Comparison of ENCODE assay signal across 11 cellular contexts in genomic region chr18:845152-845819, GRCh38. TPM values are rescaled to one million over a fixed set of nuclear protein-coding genes. Genes with fewer than 3 reads are reported as not detected.
DNase-seq lines count a peak whose midpoint lies in the region; ATAC-seq and TF ChIP-seq lines count a peak whose summit lies in the region.
"Had no signal": no experiment of that assay in that cellular context is flagged by ENCODE, and none has a peak within 500 bp of the region (broad histone marks: within the 10 kb centered on the region; RNA-seq: fewer than 3 reads in every experiment).

No MANE protein-coding gene starts in this region.

- no peak overlapping the region for H3K27ac Mint-ChIP-seq in osteocyte (ENCODE audit: unreplicated experiment)

- no peaks in the 10 kb centered on the region for H3K27me3 ChIP-seq in Panc1 (ENCODE audit: control insufficient read depth, insufficient read depth, low read length)
- H3K27me3 ChIP-seq: suprapubic skin had no signal

- H3K4me3 ChIP-seq in Panc1 (ENCODE audit: low read depth in 2 of 2, low read length in 2 of 2) (no peak overlapping the region), fibroblast of mammary gland (ENCODE audit: control insufficient read depth, low read depth, low read length) (no peak overlapping the region), OCI-LY7 (ENCODE audit: low read depth, low read length, poor library complexity, severe bottlenecking) (no peak overlapping the region)
- H3K4me3 ChIP-seq: suprapubic skin had no signal

- H3K27ac ChIP-seq in Panc1 (ENCODE audit: low read length) (no peak overlapping the region), OCI-LY7 (ENCODE audit: low read depth, low read length, poor library complexity, severe bottlenecking) (no peak overlapping the region)
- H3K27ac ChIP-seq: suprapubic skin had no signal

- no peaks in the 10 kb centered on the region for H3K79me2 ChIP-seq in OCI-LY7 (ENCODE audit: insufficient read depth, low read depth, low read length)

- H4K20me1 ChIP-seq in OCI-LY7 (ENCODE audit: insufficient read depth, low read length): no peaks in the 10 kb centered on the region

- peak; percentile 73 for DNase-seq in ELR (ENCODE audit: low read depth)
- DNase-seq in Panc1 (ENCODE audit: low read depth, low spot score): no peak
- DNase-seq in fibroblast of mammary gland (ENCODE audit: low read depth): peak; percentile 91
- DNase-seq in osteocyte (ENCODE audit: extremely low spot score, unreplicated experiment): peak; percentile 1
- DNase-seq in activated naive CD4-positive, alpha-beta T cell treated with Interleukin-2 at 50 U/mL for 16 hours: no peak
- DNase-seq in OCI-LY7 (ENCODE audit: low spot score): no peak
- no peak for DNase-seq in retina
- DNase-seq: stimulated activated CD4-positive, alpha-beta T cell treated with anti-CD3 and anti-CD28 coated beads, Interleukin-12 subunit alpha, Interleukin-12 subunit beta, amount 100 ng/mL, for 4 hours had no signal

- CTCF ChIA-PET in Panc1 (lab: Charles Lee) (no interaction called here), OCI-LY7 (lab: Charles Lee; ENCODE audit: unreplicated experiment) (no interaction called here)

- H3K27me3 Mint-ChIP-seq in osteocyte (ENCODE audit: unreplicated experiment): peaks cover 7% of the 10 kb centered on the region

- in situ Hi-C loops in Panc1 (cut with HindIII; ENCODE audit: low pct_unique_long_range_greater_than_20kb, low sequenced_read_pairs): no loop called here

- BruUV-seq in Panc1 (replicated peaks; lab: Mats Ljungman, UMichigan) (no TSS peak), OCI-LY7 (replicated peaks; lab: Mats Ljungman, UMichigan) (no TSS peak)

- intact Hi-C loops in Panc1 (cut with micrococcal nuclease; ENCODE audit: unreplicated experiment): loop anchor here (5.0 kb wide), 1 partner anchor 1702 kb away; no protein-coding TSS in a partner anchor
- intact Hi-C loops in OCI-LY7 (cut with micrococcal nuclease; ENCODE audit: unreplicated experiment): no loop called here

- H3K9me3 ChIP-seq in Panc1 (ENCODE audit: control insufficient read depth, insufficient read depth, low read depth, low read length) (no peaks in the 10 kb centered on the region), OCI-LY7 (ENCODE audit: low read length) (no peaks in the 10 kb centered on the region)
- H3K9me3 ChIP-seq: suprapubic skin had no signal

- H3K4me1 Mint-ChIP-seq in osteocyte (ENCODE audit: unreplicated experiment): peaks cover 8% of the 10 kb centered on the region

- no peak overlapping the region for H3K4me3 Mint-ChIP-seq in osteocyte (ENCODE audit: unreplicated experiment)

- H3K36me3 Mint-ChIP-seq in osteocyte (ENCODE audit: unreplicated experiment): no peaks in the 10 kb centered on the region

- POLR2A ChIA-PET in Panc1 (lab: Charles Lee) (no interaction called here), OCI-LY7 (lab: Charles Lee) (no interaction called here)

- TF ChIP-seq CTCF in Panc1 (IDR thresholded peaks at IDR 0.05): no peak
- TF ChIP-seq CTCF in fibroblast of mammary gland (conservative IDR thresholded peaks at IDR 0.05; ENCODE audit: control insufficient read depth, insufficient read depth, low read depth, low read length): no peak
- TF ChIP-seq CTCF in osteocyte (IDR thresholded peaks at IDR 0.05): no peak
- no peak for TF ChIP-seq CTCF in OCI-LY7 (conservative IDR thresholded peaks at IDR 0.05; ENCODE audit: low read length)

- no peaks in the 10 kb centered on the region for H3K36me3 ChIP-seq in Panc1 (ENCODE audit: control insufficient read depth, insufficient read depth, low read length)
- no peaks in the 10 kb centered on the region for H3K36me3 ChIP-seq in OCI-LY7 (ENCODE audit: insufficient read depth, low read length)
- H3K36me3 ChIP-seq: suprapubic skin had no signal

- ATAC-seq in Panc1: peak; percentile 59
- no peak for ATAC-seq in GM18873 (IDR thresholded peaks at IDR 0.05; ENCODE audit: low FRiP score, unreplicated experiment)

- H2AFZ ChIP-seq in OCI-LY7 (ENCODE audit: low read length): no peak overlapping the region

- H3K9me3 Mint-ChIP-seq in osteocyte (ENCODE audit: unreplicated experiment): no peaks in the 10 kb centered on the region

- no peaks in the 10 kb centered on the region for H3K9me2 ChIP-seq in OCI-LY7 (ENCODE audit: insufficient read depth, low read length)

- H3K4me2 ChIP-seq in OCI-LY7 (ENCODE audit: low read length): no peak overlapping the region

- peaks cover 11% of the 10 kb centered on the region for H3K4me1 ChIP-seq in Panc1 (ENCODE audit: control insufficient read depth, insufficient read depth, low read length)
- H3K4me1 ChIP-seq in OCI-LY7 (ENCODE audit: insufficient read depth, low read length, poor library complexity, severe bottlenecking): no peaks in the 10 kb centered on the region
- H3K4me1 ChIP-seq: suprapubic skin had no signal

RNA-seq across cellular contexts. Expression of gene YES1, which starts 33.2 kb away (rescaled TPM):
- total RNA-seq in Panc1 (2021; ENCODE audit: unreplicated experiment) (91.6 TPM), osteocyte (37.6 and 44.8 TPM in 2 replicates), OCI-LY7 (2022) (0.13 TPM in 1 of 2 replicates, not detected in the other)
- 37.8 TPM for polyA plus RNA-seq in Panc1 (2012; ENCODE audit: insufficient read length)
- not detected in 2 replicates for total RNA-seq in OCI-LY7 (2014; rRNA removed; shearing (Covaris generic))

RNA-seq across cellular contexts. Expression of gene ADCYAP1, which starts 59.4 kb away (rescaled TPM):
- total RNA-seq in Panc1 (2021; ENCODE audit: unreplicated experiment) (not detected), osteocyte (not detected in 2 replicates), OCI-LY7 (2022) (not detected in 2 replicates)
- polyA plus RNA-seq in Panc1 (2012; ENCODE audit: insufficient read length): not detected
- total RNA-seq in OCI-LY7 (2014; rRNA removed; shearing (Covaris generic)): not detected in 2 replicates
- total RNA-seq: kidney epithelial cell, suprapubic skin had no signal

Comparison
In these comparisons a context has a peak if more than half of its experiments do, and no peak if none do; other contexts are left out.
1. DNase-seq: peak in ELR (single experiment), fibroblast of mammary gland (single experiment) and osteocyte (single experiment); none in Panc1 (single experiment), activated naive CD4-positive, alpha-beta T cell treated with Interleukin-2 at 50 U/mL for 16 hours (single experiment), OCI-LY7 (single experiment) and retina (single experiment).
2. RNA of gene YES1, which starts 33.2 kb away (total RNA-seq): 91.6 TPM in Panc1 (single experiment) and 37.6 to 44.8 TPM in osteocyte; 0.13 TPM in OCI-LY7; every median in the first group is over 10 times any median in the second.